21 cellular contexts compared by ENCODE assay signal in the genomic region with DNA sequence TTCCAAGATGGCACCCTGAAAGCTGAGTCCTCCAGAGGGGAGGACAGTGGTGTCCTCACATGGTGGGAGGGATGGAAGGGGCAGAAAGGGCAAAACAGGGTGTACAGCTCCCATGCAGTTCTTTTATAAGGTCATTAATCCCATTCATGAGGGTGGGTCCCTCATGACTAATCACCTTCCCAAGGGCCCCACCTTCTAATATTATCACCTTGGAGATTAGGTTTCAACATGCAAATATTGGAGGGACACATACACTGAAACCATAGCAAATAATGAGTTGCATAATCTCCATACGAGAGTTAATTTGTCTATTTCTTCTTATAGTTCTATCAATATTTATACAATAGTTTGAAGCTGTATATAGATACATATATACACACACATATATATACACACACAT. TPM values are rescaled to one million over a fixed set of nuclear protein-coding genes. Genes with fewer than 3 reads are reported as not detected.
DNase-seq lines count a peak whose midpoint lies in the region; ATAC-seq, FAIRE-seq and TF ChIP-seq lines count a peak whose summit lies in the region.
"Had no signal": no experiment of that assay in that cellular context is flagged by ENCODE, and none has a peak within 500 bp of the region (broad histone marks: within the 10 kb centered on the region; RNA-seq: fewer than 3 reads in every experiment).

No MANE protein-coding gene starts in this region.

- POLR2A ChIA-PET in PC-3 (lab: Charles Lee; ENCODE audit: unreplicated experiment) = no interaction called here

- H3K4me3 ChIP-seq in bronchial epithelial cell (ENCODE audit: low read depth, low read length) (no peak overlapping the region), small intestine (ENCODE audit: low read depth in 1 of 2, low read length in 2 of 2) (no peak overlapping the region), PC-3 (ENCODE audit: low read length) (no peak overlapping the region)
- no peak overlapping the region for H3K4me3 ChIP-seq in effector memory CD4-positive, alpha-beta T cell (ENCODE audit: insufficient read depth, low read depth, low read length, poor library complexity, severe bottlenecking)
- H3K4me3 ChIP-seq: GM12878, GM23248 had no signal

- no peak for FAIRE-seq in bronchial epithelial cell (lab: Jason Lieb, UNC)
- FAIRE-seq in small intestine (lab: Jason Lieb, UNC) = no peak
- FAIRE-seq: GM12878, GM19239, H1 had no signal

- intact Hi-C loops in PC-3 (cut with micrococcal nuclease) = no loop called here

- no peaks in the 10 kb centered on the region for H3F3A ChIP-seq in PC-3 (ENCODE audit: low read length, unreplicated experiment)

- no peaks in the 10 kb centered on the region for H3K27me3 ChIP-seq in bronchial epithelial cell (ENCODE audit: control insufficient read depth, insufficient read depth, low read length)
- no peaks in the 10 kb centered on the region for H3K27me3 ChIP-seq in small intestine (ENCODE audit: control insufficient read depth in 2 of 2, insufficient read depth in 2 of 2, low read length in 2 of 2)
- H3K27me3 ChIP-seq in PC-3 (ENCODE audit: low read length) = no peaks in the 10 kb centered on the region
- H3K27me3 ChIP-seq in effector memory CD4-positive, alpha-beta T cell (replicated peaks; ENCODE audit: control insufficient read depth, insufficient read depth, low read length, poor library complexity, severe bottlenecking) = no peaks in the 10 kb centered on the region

- no peak for ATAC-seq in HG03139 (IDR thresholded peaks at IDR 0.05; ENCODE audit: unreplicated experiment)
- ATAC-seq in PC-3 = no peak
- ATAC-seq: GM12878 had no signal

- DNase-seq in NCI-H526 (lab: John Stamatoyannopoulos, UW) (peak; percentile 32 to 54), bronchial epithelial cell (ENCODE audit: low read depth) (peak; percentile 57), mesenteric fat pad (ENCODE audit: low spot score) (peak; percentile 3), small intestine (peak; percentile 53), PC-3 (no peak), DMS79 (lab: John Stamatoyannopoulos, UW) (no peak)
- DNase-seq in effector memory CD4-positive, alpha-beta T cell = no peak
- DNase-seq: C1 segment of cervical spinal cord; Calu3; CD4-positive, alpha-beta memory T cell; COR-L47; DMS153; EL; GDM1; GM23248; H7; HCEC 1CT had no signal

- no peaks in the 10 kb centered on the region for H3K4me1 ChIP-seq in small intestine (ENCODE audit: control insufficient read depth in 2 of 2, insufficient read depth in 1 of 2, low read depth in 1 of 2, low read length in 1 of 2)
- H3K4me1 ChIP-seq in PC-3 (ENCODE audit: insufficient read depth, low read length) = peaks cover 5% of the 10 kb centered on the region
- no peaks in the 10 kb centered on the region for H3K4me1 ChIP-seq in effector memory CD4-positive, alpha-beta T cell (ENCODE audit: control insufficient read depth, insufficient read depth, low read length, poor library complexity, severe bottlenecking)

- CTCF ChIA-PET in PC-3 (lab: Charles Lee) = no interaction called here

- no peaks in the 10 kb centered on the region for H4K20me1 ChIP-seq in PC-3 (ENCODE audit: low read length)

- 29 to 73% (median 60%) methylated on average over 1 of the region's 1 CpG for WGBS in small intestine, 3 donors

- BruUV-seq in PC-3 (replicated peaks; lab: Mats Ljungman, UMichigan) = no TSS peak

- no peak overlapping the region for H3K4me2 ChIP-seq in PC-3 (ENCODE audit: low read length)

- no peak overlapping the region for H3K9ac ChIP-seq in PC-3 (ENCODE audit: low read length)
- H3K9ac ChIP-seq: GM23248 had no signal

- no peak overlapping the region for H2AFZ ChIP-seq in PC-3 (ENCODE audit: low read length)
- H2AFZ ChIP-seq: GM23248 had no signal

- H3K27ac ChIP-seq in small intestine (ENCODE audit: low read depth in 1 of 2, low read length in 1 of 2) (no peak overlapping the region), PC-3 (ENCODE audit: low read length) (no peak overlapping the region)
- no peak overlapping the region for H3K27ac ChIP-seq in effector memory CD4-positive, alpha-beta T cell (ENCODE audit: insufficient read depth, low read length, poor library complexity, severe bottlenecking)
- H3K27ac ChIP-seq: GM23248 had no signal

- no peak for TF ChIP-seq CTCF in bronchial epithelial cell (IDR thresholded peaks at IDR 0.05; ENCODE audit: insufficient read depth, low read length, severe bottlenecking)
- no peak for TF ChIP-seq CTCF in PC-3 (conservative IDR thresholded peaks at IDR 0.05; ENCODE audit: low read depth, low read length)

- no peaks in the 10 kb centered on the region for H3K79me2 ChIP-seq in PC-3 (ENCODE audit: low read length)

- H3K9me3 ChIP-seq in small intestine (ENCODE audit: control insufficient read depth, low read depth) = no peaks in the 10 kb centered on the region
- no peaks in the 10 kb centered on the region for H3K9me3 ChIP-seq in PC-3 (ENCODE audit: low read length)
- H3K9me3 ChIP-seq in effector memory CD4-positive, alpha-beta T cell (ENCODE audit: control insufficient read depth, low read length) = no peaks in the 10 kb centered on the region

- H3K36me3 ChIP-seq in bronchial epithelial cell (ENCODE audit: control insufficient read depth, insufficient read depth, low read length) (no peaks in the 10 kb centered on the region), small intestine (ENCODE audit: control insufficient read depth in 2 of 2, insufficient read depth in 2 of 2, low read length in 2 of 2) (no peaks in the 10 kb centered on the region), PC-3 (ENCODE audit: low read depth, low read length) (no peaks in the 10 kb centered on the region)
- H3K36me3 ChIP-seq in effector memory CD4-positive, alpha-beta T cell (ENCODE audit: control insufficient read depth, insufficient read depth, low read length) = no peaks in the 10 kb centered on the region

- H3K9me2 ChIP-seq in PC-3 (replicated peaks; ENCODE audit: low read length) = no peaks in the 10 kb centered on the region

RNA-seq across cellular contexts. Expression of gene ZBTB43, which starts 5.8 kb away (rescaled TPM):
- total RNA-seq in bronchial epithelial cell (12.8 and 21.9 TPM in 2 replicates), mesenteric fat pad (20.9 TPM), PC-3 (2014; rRNA removed) (5.9 and 36.1 TPM in 2 replicates)
- polyA plus RNA-seq in small intestine = 1 to 10 TPM; 2.2 to 5.1 (median 3.4) TPM

Comparison
In these comparisons a context has a peak if more than half of its experiments do, and no peak if none do; other contexts are left out.
1. DNase-seq: peak in NCI-H526 (2 of 2), bronchial epithelial cell (single experiment), mesenteric fat pad (single experiment) and small intestine (single experiment); none in PC-3 (single experiment), DMS79 (single experiment) and effector memory CD4-positive, alpha-beta T cell (0 of 3).